ENCODE assay signal across 17 cellular contexts in genomic region chr4:185524888-185525863, GRCh38. TPM values are rescaled to one million over a fixed set of nuclear protein-coding genes. Genes with fewer than 3 reads are reported as not detected.
A peak's percentile ranks its signal among the peaks of the same experiment; 100 is the strongest.
DNase-seq lines count a peak whose midpoint lies in the region; TF ChIP-seq lines count a peak whose summit lies in the region.
"Had no signal": no experiment of that assay in that cellular context is flagged by ENCODE, and none has a peak within 500 bp of the region (broad histone marks: within the 10 kb centered on the region; RNA-seq: fewer than 3 reads in every experiment).

No MANE protein-coding gene starts in this region.

- no peaks in the 10 kb centered on the region for H3K36me3 ChIP-seq in breast epithelium
- H3K36me3 ChIP-seq in uterus = no peaks in the 10 kb centered on the region
- H3K36me3 ChIP-seq: vagina had no signal

- no peak overlapping the region for H3K4me3 Mint-ChIP-seq in MCF 10A (ENCODE audit: unreplicated experiment)
- no peak overlapping the region for H3K4me3 Mint-ChIP-seq in Calu3 (ENCODE audit: low read depth, unreplicated experiment)
- H3K4me3 Mint-ChIP-seq: activated CD4-positive, alpha-beta T cell treated with anti-CD3 and anti-CD28 coated beads, Interleukin-2, amount 10 ng/mL, durations not matched to agents 24 days and 14 days; activated naive CD4-positive, alpha-beta T cell treated with anti-CD3 and anti-CD28 coated beads, Interleukin-2, amount 50 U/mL, for 24 hours; HFFc6; T-helper 2 cell treated with Interferon-gamma antibody and Interleukin-4, amounts not matched to agents 5 μg/mL and 100 μg/mL, for 36 hours had no signal

- H3K9me3 Mint-ChIP-seq in MCF 10A (ENCODE audit: unreplicated experiment) = peaks cover 15% of the 10 kb centered on the region
- peaks cover 2% of the 10 kb centered on the region for H3K9me3 Mint-ChIP-seq in Calu3 (ENCODE audit: low read depth, unreplicated experiment)
- H3K9me3 Mint-ChIP-seq: activated CD4-positive, alpha-beta T cell treated with anti-CD3 and anti-CD28 coated beads, Interleukin-2, amount 10 ng/mL, durations not matched to agents 24 days and 14 days; activated naive CD4-positive, alpha-beta T cell treated with anti-CD3 and anti-CD28 coated beads, Interleukin-2, amount 50 U/mL, for 24 hours; T-helper 2 cell treated with Interferon-gamma antibody and Interleukin-4, amounts not matched to agents 5 μg/mL and 100 μg/mL, for 36 hours had no signal

- H3K9me3 ChIP-seq in breast epithelium (peaks cover 0 to 8% of the 10 kb centered on the region in 2 donors), uterus (no peaks in the 10 kb centered on the region)
- H3K9me3 ChIP-seq: vagina had no signal

- DNase-seq in MCF 10A (ENCODE audit: unreplicated experiment) (peak; percentile 11), breast epithelium (ENCODE audit: low spot score in 2 of 2) (no peak), dermis blood vessel endothelial cell (peak; percentile 36), lung microvascular endothelial cell (ENCODE audit: low read depth in 2 of 2) (peak; percentile 45 to 50), uterus (no peak), Calu3 (no peak), iPS-NIHi7 (ENCODE audit: extremely low spot score) (no peak), NCI-H748 (lab: John Stamatoyannopoulos, UW; ENCODE audit: unreplicated experiment) (no peak)
- DNase-seq: activated CD4-positive, alpha-beta T cell treated with anti-CD3 and anti-CD28 coated beads, Interleukin-2, amount 10 ng/mL, durations not matched to agents 24 days and 14 days; activated T-cell treated with anti-CD3 and anti-CD28 coated beads for 4 hours; HFFc6; NCI-H1092 treated with DMSO at 0.1 percent for 48 hours; stimulated activated naive CD8-positive, alpha-beta T cell treated with anti-CD3 and anti-CD28 coated beads, Interleukin-15, Interleukin-2, amounts not matched to agents 100 U/mL and 50 U/mL, for 24 hours had no signal

- BruUV-seq in MCF 10A (replicated peaks; lab: Mats Ljungman, UMichigan) (no TSS peak), Calu3 (replicated peaks; lab: Mats Ljungman, UMichigan) (no TSS peak)

- TF ChIP-seq POLR2A in breast epithelium (IDR thresholded peaks at IDR 0.05) (no peak), uterus (IDR thresholded peaks at IDR 0.05) (no peak)

- H3K4me1 Mint-ChIP-seq in MCF 10A (ENCODE audit: insufficient read depth, unreplicated experiment) (no peaks in the 10 kb centered on the region), Calu3 (ENCODE audit: low read depth, unreplicated experiment) (no peaks in the 10 kb centered on the region)
- H3K4me1 Mint-ChIP-seq: activated CD4-positive, alpha-beta T cell treated with anti-CD3 and anti-CD28 coated beads, Interleukin-2, amount 10 ng/mL, durations not matched to agents 24 days and 14 days; activated naive CD4-positive, alpha-beta T cell treated with anti-CD3 and anti-CD28 coated beads, Interleukin-2, amount 50 U/mL, for 24 hours had no signal

- H3K27ac Mint-ChIP-seq in MCF 10A (ENCODE audit: low read depth, unreplicated experiment) (no peak overlapping the region), Calu3 (ENCODE audit: unreplicated experiment) (no peak overlapping the region)
- H3K27ac Mint-ChIP-seq: activated CD4-positive, alpha-beta T cell treated with anti-CD3 and anti-CD28 coated beads, Interleukin-2, amount 10 ng/mL, durations not matched to agents 24 days and 14 days; activated naive CD4-positive, alpha-beta T cell treated with anti-CD3 and anti-CD28 coated beads, Interleukin-2, amount 50 U/mL, for 24 hours; HFFc6; T-helper 2 cell treated with Interferon-gamma antibody and Interleukin-4, amounts not matched to agents 5 μg/mL and 100 μg/mL, for 36 hours had no signal

- H3K27ac ChIP-seq in breast epithelium (no peak overlapping the region), uterus (peak overlapping the region; percentile 30 to 58)
- H3K27ac ChIP-seq: parathyroid adenoma, vagina had no signal

- H3K27me3 ChIP-seq in breast epithelium (no peaks in the 10 kb centered on the region), uterus (no peaks in the 10 kb centered on the region)
- H3K27me3 ChIP-seq: vagina had no signal

- H3K27me3 Mint-ChIP-seq in MCF 10A (ENCODE audit: insufficient read depth, unreplicated experiment) = no peaks in the 10 kb centered on the region
- H3K27me3 Mint-ChIP-seq in Calu3 (ENCODE audit: unreplicated experiment) = no peaks in the 10 kb centered on the region

- intact Hi-C loops in MCF 10A (cut with micrococcal nuclease) = no loop called here
- intact Hi-C loops in breast epithelium (cut with DNase I; ENCODE audit: low total_unique reads) = no loop called here
- intact Hi-C loops in uterus (cut with DNase I; ENCODE audit: low total_unique reads) = no loop called here
- intact Hi-C loops in Calu3 (cut with micrococcal nuclease; ENCODE audit: unreplicated experiment) = no loop called here

- H3K4me3 ChIP-seq in breast epithelium = no peak overlapping the region
- no peak overlapping the region for H3K4me3 ChIP-seq in uterus
- H3K4me3 ChIP-seq: vagina had no signal

- H3K36me3 Mint-ChIP-seq in MCF 10A (ENCODE audit: insufficient read depth, unreplicated experiment) (no peaks in the 10 kb centered on the region), Calu3 (ENCODE audit: insufficient read depth, unreplicated experiment) (no peaks in the 10 kb centered on the region)

- CTCF ChIA-PET in MCF 10A (lab: Yijun Ruan, JAX) (no interaction called here), Calu3 (lab: Charles Lee) (no interaction called here)

- POLR2A ChIA-PET in MCF 10A (lab: Yijun Ruan, JAX) = interaction anchor here (0.7 to 1.1 kb wide), 2 partner anchors 8 to 100 kb away, joined by 3 to 4 read pairs; no protein-coding TSS in a partner anchor

- no peak for TF ChIP-seq CTCF in MCF 10A (IDR thresholded peaks at IDR 0.05; ENCODE audit: unreplicated experiment)
- TF ChIP-seq CTCF in breast epithelium (IDR thresholded peaks at IDR 0.05) = no peak
- no peak for TF ChIP-seq CTCF in uterus (IDR thresholded peaks at IDR 0.05)
- TF ChIP-seq CTCF in Calu3 (IDR thresholded peaks at IDR 0.05; ENCODE audit: unreplicated experiment) = no peak

- H3K4me1 ChIP-seq in breast epithelium (no peaks in the 10 kb centered on the region), uterus (no peaks in the 10 kb centered on the region)
- H3K4me1 ChIP-seq: parathyroid adenoma, vagina had no signal

RNA-seq across cellular contexts. Expression of gene PDLIM3, which starts 10.1 kb away (rescaled TPM):
- 0.22 and 0.30 TPM in 2 replicates for total RNA-seq in MCF 10A (2022)
- total RNA-seq in breast epithelium = 100 to 1,000 TPM in 2 of 3 donors, 10 to 100 TPM in 1; 25.3 to 181 (median 175) TPM
- 41.0 and 113 TPM in 2 replicates for total RNA-seq in dermis blood vessel endothelial cell
- total RNA-seq in lung microvascular endothelial cell = 25.5 and 58.5 TPM in 2 replicates
- 100 to 1,000 TPM; 131 to 771 (median 450) TPM for total RNA-seq in uterus
- 0.50 and 0.51 TPM in 2 replicates for total RNA-seq in Calu3 (2022)
- total RNA-seq: activated CD4-positive, alpha-beta T cell treated with anti-CD3 and anti-CD28 coated beads, Interleukin-2, amount 10 ng/mL, durations not matched to agents 24 days and 14 days; HFFc6 had no signal

RNA-seq across cellular contexts. Expression of gene CCDC110, which starts 53.6 kb away (rescaled TPM):
- total RNA-seq in MCF 10A (2022) (0.47 TPM in 1 of 2 replicates, not detected in the other), breast epithelium (1 to 10 TPM; 1.3 to 4.1 (median 1.3) TPM), dermis blood vessel endothelial cell (0.42 and 0.68 TPM in 2 replicates), lung microvascular endothelial cell (0.44 and 0.60 TPM in 2 replicates), uterus (1 to 10 TPM in 2 of 4 donors, under 1 TPM in 1, not detected in 1; 0.29 to 2.6 (median 2.1) TPM), Calu3 (2022) (not detected in 2 replicates)
- total RNA-seq: activated CD4-positive, alpha-beta T cell treated with anti-CD3 and anti-CD28 coated beads, Interleukin-2, amount 10 ng/mL, durations not matched to agents 24 days and 14 days; HFFc6 had no signal

Comparison
In these comparisons a context has a peak if more than half of its experiments do, and no peak if none do; other contexts are left out.
1. DNase-seq: peak in MCF 10A (single experiment), dermis blood vessel endothelial cell (single experiment) and lung microvascular endothelial cell (2 of 2); none in breast epithelium (0 of 2), uterus (0 of 2), Calu3 (single experiment), iPS-NIHi7 (single experiment) and NCI-H748 (single experiment).
2. RNA of gene PDLIM3, which starts 10.1 kb away (total RNA-seq): 131 to 771 TPM in uterus, 25.3 to 181 TPM in breast epithelium, 41.0 to 113 TPM in dermis blood vessel endothelial cell and 25.5 to 58.5 TPM in lung microvascular endothelial cell; 0.50 to 0.51 TPM in Calu3 and 0.22 to 0.30 TPM in MCF 10A; every median in the first group is over 10 times any median in the second.
3. H3K27ac ChIP-seq: peak in uterus (2 of 2); none in breast epithelium (0 of 2).